In the genomic region with DNA sequence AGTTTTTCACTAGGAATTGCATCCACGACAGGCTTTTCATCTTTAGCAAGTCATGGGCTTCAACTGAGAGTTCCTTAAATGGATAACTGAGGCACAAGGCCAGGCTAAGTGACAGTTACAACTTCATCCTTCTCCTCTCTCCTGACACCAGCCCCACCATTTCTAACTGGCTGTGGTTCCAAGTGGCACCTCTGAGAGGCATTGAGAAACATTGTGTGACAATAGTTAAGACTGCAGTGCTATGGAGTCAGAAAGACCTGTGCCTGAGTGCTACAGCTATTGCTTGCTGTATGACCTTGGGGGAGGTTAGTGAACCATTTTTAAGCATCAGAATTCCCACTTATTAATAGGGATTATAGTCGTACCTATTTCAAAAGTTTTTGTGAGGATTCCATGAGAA, we compare ENCODE assay signal across 27 cellular contexts. TPM values are rescaled to one million over a fixed set of nuclear protein-coding genes. Genes with fewer than 3 reads are reported as not detected.
DNase-seq lines count a peak whose midpoint lies in the region; ATAC-seq and TF ChIP-seq lines count a peak whose summit lies in the region.
"Had no signal": no experiment of that assay in that cellular context is flagged by ENCODE, and none has a peak within 500 bp of the region (broad histone marks: within the 10 kb centered on the region; RNA-seq: fewer than 3 reads in every experiment).

No MANE protein-coding gene starts in this region.

- H3K4me1 Mint-ChIP-seq in neural crest cell = peaks cover 10% of the 10 kb centered on the region
- H3K4me1 Mint-ChIP-seq: activated CD4-positive, alpha-beta T cell treated with anti-CD3 and anti-CD28 coated beads for 36 hours; activated T-helper 17 cell treated with anti-CD3 and anti-CD28 coated beads, Interleukin-2, amount 50 U/mL, for 72 hours; stimulated activated effector memory CD8-positive, alpha-beta T cell treated with anti-CD3 and anti-CD28 coated beads, Interleukin-12 subunit alpha, Interleukin-12 subunit beta, amount 100 ng/mL, for 72 hours had no signal

- TF ChIP-seq EP300 in suprapubic skin (IDR thresholded peaks at IDR 0.05) = no peak

- DNase-seq in heart left ventricle (peak in 1 of 5 donors; percentile 30), neural crest cell (ENCODE audit: low read depth, low spot score) (no peak), suprapubic skin (ENCODE audit: low spot score in 2 of 2) (no peak), H4 (ENCODE audit: low spot score) (no peak), HT-29 (ENCODE audit: low spot score) (no peak)
- no peak for DNase-seq in activated naive CD4-positive, alpha-beta T cell (lab: John Stamatoyannopoulos, UW)
- DNase-seq: activated CD4-positive, alpha-beta T cell treated with anti-CD3 and anti-CD28 coated beads for 36 hours; activated CD8-positive, alpha-beta memory T cell treated with anti-CD3 and anti-CD28 coated beads, Interleukin-2, amount 50 U/mL, for 48 hours; activated CD8-positive, alpha-beta T cell treated with anti-CD3 and anti-CD28 coated beads for 36 hours; DMS79; H7; hippocampal formation; mammary epithelial cell; MV-4-11; NCI-H146; SW 1271; T-helper 9 cell had no signal

- H3K27ac ChIP-seq in angular gyrus (ENCODE audit: low read depth, low read length) (peak overlapping the region; percentile 45), heart left ventricle (peak overlapping the region; percentile 8 to 82 (median 60)), suprapubic skin (peak overlapping the region; percentile 79)
- H3K27ac ChIP-seq: ascending aorta, VCaP had no signal

- H3K4me3 ChIP-seq in heart left ventricle (no peak overlapping the region), suprapubic skin (no peak overlapping the region)
- H3K4me3 ChIP-seq: ascending aorta, esophagus muscularis mucosa had no signal

- H3K4me3 Mint-ChIP-seq in neural crest cell = no peak overlapping the region
- H3K4me3 Mint-ChIP-seq: activated CD4-positive, alpha-beta T cell treated with anti-CD3 and anti-CD28 coated beads for 36 hours; activated CD8-positive, alpha-beta T cell treated with anti-CD3 and anti-CD28 coated beads for 36 hours; activated T-helper 17 cell treated with anti-CD3 and anti-CD28 coated beads, Interleukin-2, amount 50 U/mL, for 72 hours; dendritic cell treated with granulocyte-macrophage colony-stimulating factor and Interleukin-4, amounts not matched to agents 40 ng/mL and 50 ng/mL, for 4 days; stimulated activated effector memory CD8-positive, alpha-beta T cell treated with anti-CD3 and anti-CD28 coated beads, Interleukin-12 subunit alpha, Interleukin-12 subunit beta, amount 100 ng/mL, for 72 hours had no signal

- peak overlapping the region; percentile 61 for H3K27ac Mint-ChIP-seq in neural crest cell (ENCODE audit: unreplicated experiment)
- H3K27ac Mint-ChIP-seq: activated CD4-positive, alpha-beta T cell treated with anti-CD3 and anti-CD28 coated beads for 36 hours; activated CD8-positive, alpha-beta T cell treated with anti-CD3 and anti-CD28 coated beads for 36 hours; activated naive CD4-positive, alpha-beta T cell treated with anti-CD3 and anti-CD28 coated beads, Interleukin-2, amount 50 U/mL, for 72 hours; activated T-helper 17 cell treated with anti-CD3 and anti-CD28 coated beads, Interleukin-2, amount 50 U/mL, for 72 hours; dendritic cell treated with granulocyte-macrophage colony-stimulating factor and Interleukin-4, amounts not matched to agents 40 ng/mL and 50 ng/mL, for 4 days; stimulated activated effector memory CD8-positive, alpha-beta T cell treated with anti-CD3 and anti-CD28 coated beads, Interleukin-12 subunit alpha, Interleukin-12 subunit beta, amount 100 ng/mL, for 72 hours had no signal

- H3K27me3 ChIP-seq in heart left ventricle (no peaks in the 10 kb centered on the region), suprapubic skin (no peaks in the 10 kb centered on the region)
- H3K27me3 ChIP-seq: ascending aorta, esophagus muscularis mucosa had no signal

- H3K9me3 Mint-ChIP-seq in neural crest cell = no peaks in the 10 kb centered on the region
- H3K9me3 Mint-ChIP-seq: activated CD8-positive, alpha-beta T cell treated with anti-CD3 and anti-CD28 coated beads for 36 hours; activated naive CD4-positive, alpha-beta T cell treated with anti-CD3 and anti-CD28 coated beads, Interleukin-2, amount 50 U/mL, for 72 hours; activated T-helper 17 cell treated with anti-CD3 and anti-CD28 coated beads, Interleukin-2, amount 50 U/mL, for 72 hours; dendritic cell treated with granulocyte-macrophage colony-stimulating factor and Interleukin-4, amounts not matched to agents 40 ng/mL and 50 ng/mL, for 4 days; stimulated activated effector memory CD8-positive, alpha-beta T cell treated with anti-CD3 and anti-CD28 coated beads, Interleukin-12 subunit alpha, Interleukin-12 subunit beta, amount 100 ng/mL, for 72 hours had no signal

- TF ChIP-seq CTCF in heart left ventricle (IDR thresholded peaks at IDR 0.05) (no peak), neural crest cell (conservative IDR thresholded peaks at IDR 0.05) (no peak), suprapubic skin (IDR thresholded peaks at IDR 0.05) (no peak)

- peak; percentile 37 to 85 (median 74) for ATAC-seq in heart left ventricle
- ATAC-seq in GM19035 (IDR thresholded peaks at IDR 0.05; ENCODE audit: unreplicated experiment) = no peak
- ATAC-seq: activated CD4-positive, alpha-beta T cell treated with anti-CD3 and anti-CD28 coated beads for 36 hours; activated CD8-positive, alpha-beta T cell treated with anti-CD3 and anti-CD28 coated beads for 36 hours; activated naive CD4-positive, alpha-beta T cell treated with anti-CD3 and anti-CD28 coated beads, Interleukin-2, amount 50 U/mL, for 72 hours; activated T-helper 17 cell treated with anti-CD3 and anti-CD28 coated beads, Interleukin-2, amount 50 U/mL, for 72 hours; stimulated activated effector memory CD8-positive, alpha-beta T cell treated with anti-CD3 and anti-CD28 coated beads, Interleukin-12 subunit alpha, Interleukin-12 subunit beta, amount 100 ng/mL, for 72 hours had no signal

- TF ChIP-seq POLR2A in heart left ventricle (IDR thresholded peaks at IDR 0.05) (no peak), suprapubic skin (IDR thresholded peaks at IDR 0.05) (no peak)

- no peaks in the 10 kb centered on the region for H3K27me3 Mint-ChIP-seq in neural crest cell (ENCODE audit: low read depth)
- H3K27me3 Mint-ChIP-seq: dendritic cell treated with granulocyte-macrophage colony-stimulating factor and Interleukin-4, amounts not matched to agents 40 ng/mL and 50 ng/mL, for 4 days had no signal

- 7 to 22% (median 12%) methylated on average over 2 of the region's 2 CpGs for WGBS in heart left ventricle, 4 donors
- WGBS in suprapubic skin = 16% methylated on average over 2 of the region's 2 CpGs

- intact Hi-C loops in heart left ventricle (cut with DNase I) = no loop called here

- H3K36me3 Mint-ChIP-seq in neural crest cell (ENCODE audit: low read depth) = no peaks in the 10 kb centered on the region
- H3K36me3 Mint-ChIP-seq: activated naive CD4-positive, alpha-beta T cell treated with anti-CD3 and anti-CD28 coated beads, Interleukin-2, amount 50 U/mL, for 72 hours; stimulated activated effector memory CD8-positive, alpha-beta T cell treated with anti-CD3 and anti-CD28 coated beads, Interleukin-12 subunit alpha, Interleukin-12 subunit beta, amount 100 ng/mL, for 72 hours had no signal

- H3K9me3 ChIP-seq in heart left ventricle (no peaks in the 10 kb centered on the region), suprapubic skin (no peaks in the 10 kb centered on the region)
- H3K9me3 ChIP-seq: ascending aorta, esophagus muscularis mucosa had no signal

- H3K4me1 ChIP-seq in heart left ventricle (peaks cover 0 to 68% (median 44%) of the 10 kb centered on the region in 12 donors), suprapubic skin (peaks cover 25% of the 10 kb centered on the region)
- H3K4me1 ChIP-seq: ascending aorta had no signal

- H3K36me3 ChIP-seq in heart left ventricle (no peaks in the 10 kb centered on the region), suprapubic skin (no peaks in the 10 kb centered on the region)
- H3K36me3 ChIP-seq: ascending aorta, esophagus muscularis mucosa had no signal

RNA-seq across cellular contexts. Expression of a gene that starts 26.2 kb away (rescaled TPM):
- total RNA-seq in heart left ventricle = 100 to 1,000 TPM; 325 to 522 (median 368) TPM
- 100 to 1,000 TPM; 130 to 210 TPM for polyA plus RNA-seq in heart left ventricle
- total RNA-seq in neural crest cell = not detected in 2 replicates
- total RNA-seq in suprapubic skin = 10 to 100 TPM in 3 of 4 donors, 1 to 10 TPM in 1; 3.1 to 16.7 (median 12.2) TPM
- not detected in 2 replicates for total RNA-seq in H4 (2014; rRNA removed; shearing (Covaris generic))
- not detected in 2 replicates for total RNA-seq in HT-29 (2014; rRNA removed; shearing (Covaris generic))
- total RNA-seq: activated CD4-positive, alpha-beta T cell treated with anti-CD3 and anti-CD28 coated beads for 36 hours; activated CD8-positive, alpha-beta T cell treated with anti-CD3 and anti-CD28 coated beads for 36 hours; activated naive CD4-positive, alpha-beta T cell treated with anti-CD3 and anti-CD28 coated beads, Interleukin-2, amount 50 U/mL, for 72 hours; activated T-helper 17 cell treated with anti-CD3 and anti-CD28 coated beads, Interleukin-2, amount 50 U/mL, for 72 hours; ascending aorta; H7 had no signal
- polyA plus RNA-seq: mammary epithelial cell, neural cell had no signal

Comparison
In these comparisons a context has a peak if more than half of its experiments do, and no peak if none do; other contexts are left out.
1. RNA of a gene that starts 26.2 kb away (total RNA-seq): 325 to 522 TPM in heart left ventricle; 3.1 to 16.7 TPM in suprapubic skin, not detected in neural crest cell, not detected in H4 and not detected in HT-29; every median in the first group is over 10 times any median in the second.
2. Peak in every context shown above with its lines, with median percentiles within 50 percentile points of each other: H3K27ac ChIP-seq.